24 cellular contexts compared by ENCODE assay signal in the genomic region with DNA sequence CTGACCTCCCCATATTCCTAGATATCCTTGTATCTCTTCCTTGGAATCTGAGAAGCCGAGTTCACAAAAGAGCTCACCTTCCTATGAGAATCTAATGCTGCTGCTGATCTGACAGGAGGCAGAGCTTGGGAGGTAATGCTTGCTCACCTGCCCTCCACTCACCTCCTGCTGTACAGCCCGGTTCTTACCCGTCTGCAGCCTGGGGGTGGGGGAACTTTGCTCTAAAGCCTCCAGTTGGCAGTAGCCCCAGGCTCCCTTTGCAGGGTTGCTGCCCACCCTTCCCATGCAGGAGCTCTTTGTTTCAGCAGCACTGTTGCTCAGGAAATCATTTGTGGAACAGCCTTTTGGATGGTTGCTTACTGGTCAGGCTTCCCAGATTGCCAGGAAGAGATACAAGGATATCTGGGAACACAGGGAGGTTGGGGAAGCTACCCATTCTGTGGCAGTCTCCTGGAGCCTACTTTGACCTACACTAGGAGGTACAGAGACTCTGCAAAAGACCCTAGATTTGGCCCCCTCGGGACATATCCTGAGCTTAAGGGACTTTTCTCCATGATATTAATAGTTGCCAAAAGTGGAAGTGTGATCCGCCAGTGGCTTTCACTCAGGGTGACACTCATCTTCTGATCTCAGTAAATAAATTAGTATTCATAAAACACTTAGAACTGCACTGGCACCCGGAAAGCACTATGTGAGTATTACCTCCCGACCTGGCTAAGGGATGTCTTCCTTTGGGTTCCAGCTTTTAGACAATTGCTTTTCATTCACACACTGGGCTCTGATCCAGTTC.
DNase-seq lines count a peak whose midpoint lies in the region; ATAC-seq and TF ChIP-seq lines count a peak whose summit lies in the region.
"Had no signal": no experiment of that assay in that cellular context is flagged by ENCODE, and none has a peak within 500 bp of the region (broad histone marks: within the 10 kb centered on the region; RNA-seq: fewer than 3 reads in every experiment).

No MANE protein-coding gene starts in this region.

- intact Hi-C loops in lower leg skin (cut with DNase I; ENCODE audit: low total_unique reads): no loop called here

- H3K4me3 ChIP-seq in lower leg skin (ENCODE audit: low read depth, poor library complexity, severe bottlenecking): no peak overlapping the region
- H3K4me3 ChIP-seq: dorsolateral prefrontal cortex, gastrocnemius medialis, mucosa of descending colon, right atrium auricular region, tibial artery had no signal

- DNase-seq in NCI-H345 (lab: John Stamatoyannopoulos, UW) (peak; percentile 24), NCI-H345 treated with DMSO at 0.1 percent for 48 hours (lab: John Stamatoyannopoulos, UW; ENCODE audit: unreplicated experiment) (no peak), kidney glomerular epithelial cell (lab: John Stamatoyannopoulos, UW) (no peak), NCI-H2227 treated with DMSO at 0.1 percent for 48 hours (lab: John Stamatoyannopoulos, UW) (no peak), lower leg skin (ENCODE audit: low spot score in 2 of 2) (no peak), SIG-M5 (lab: John Stamatoyannopoulos, UW) (no peak)
- DNase-seq: activated CD4-positive, alpha-beta T cell treated with anti-CD3 and anti-CD28 coated beads, Interleukin-2, amount 10 ng/mL, durations not matched to agents 24 days and 14 days; activated CD8-positive, alpha-beta memory T cell treated with anti-CD3 and anti-CD28 coated beads, Interleukin-2, amount 50 U/mL, for 48 hours; amygdala; dorsolateral prefrontal cortex; erythroblast; gastrocnemius medialis; GF-D8; H7; mucosa of descending colon; NCI-H1436; NCI-H446; SW 1271; tibial artery had no signal

- ATAC-seq in GM21723 (IDR thresholded peaks at IDR 0.05; ENCODE audit: unreplicated experiment) (peak; percentile 48), HG03442 (IDR thresholded peaks at IDR 0.05; ENCODE audit: unreplicated experiment) (peak; percentile 80)
- ATAC-seq: gastrocnemius medialis; HepG2; mucosa of descending colon; stimulated activated effector memory CD8-positive, alpha-beta T cell treated with anti-CD3 and anti-CD28 coated beads, Interleukin-12 subunit alpha, Interleukin-12 subunit beta, amount 100 ng/mL, for 72 hours had no signal

- no peak for TF ChIP-seq POLR2A in lower leg skin (IDR thresholded peaks at IDR 0.05)

- 59 to 65% methylated on average over 7 of the region's 7 CpGs for WGBS in lower leg skin, 2 donors

- no peak for TF ChIP-seq CTCF in lower leg skin (IDR thresholded peaks at IDR 0.05)
